Comparison of ENCODE assay signal across 8 cellular contexts in the genomic region with DNA sequence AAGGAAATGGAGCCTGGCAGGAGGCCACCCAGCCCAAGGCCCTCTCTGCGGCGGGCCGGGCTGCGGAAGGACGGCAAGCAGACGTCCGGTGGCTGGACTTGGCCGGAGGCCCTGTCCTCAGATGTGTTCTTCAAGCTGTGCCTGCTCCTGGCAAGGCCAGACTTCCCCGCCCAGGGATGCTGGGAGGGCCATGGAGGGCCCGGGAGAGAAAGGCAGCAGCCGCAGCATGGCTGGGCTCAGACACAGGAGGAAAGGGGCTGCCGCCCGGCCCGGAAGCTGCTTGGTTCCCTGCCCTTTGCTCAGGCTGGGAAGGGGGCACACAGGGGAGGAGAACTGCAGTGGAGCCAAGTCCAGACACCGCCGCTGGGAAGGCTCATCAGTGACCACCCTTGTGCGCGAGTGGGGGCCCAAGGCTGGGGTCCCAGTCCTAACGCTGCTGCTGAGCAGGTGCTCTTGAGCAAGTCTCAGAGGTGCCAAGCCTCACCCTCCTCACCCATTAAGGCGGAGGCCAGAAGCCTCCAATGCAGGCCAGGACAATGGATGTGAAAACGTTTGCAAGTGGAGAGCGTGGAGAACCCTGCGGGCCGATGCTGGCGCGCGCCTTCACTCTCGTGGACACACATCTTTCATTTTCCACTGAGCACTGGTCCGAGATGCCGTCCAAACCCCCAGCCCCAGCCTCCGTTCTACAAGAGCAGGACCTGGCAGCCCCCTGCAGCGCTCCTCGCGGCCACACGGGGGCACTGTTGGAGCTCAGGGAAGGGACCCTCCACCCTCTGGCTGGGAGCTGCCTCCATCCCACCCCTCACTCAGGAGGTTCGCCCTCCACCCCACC. TPM values are rescaled to one million over a fixed set of nuclear protein-coding genes. Genes with fewer than 3 reads are reported as not detected.
DNase-seq lines count a peak whose midpoint lies in the region; ATAC-seq, FAIRE-seq and TF ChIP-seq lines count a peak whose summit lies in the region.

No MANE protein-coding gene starts in this region.

- peak overlapping the region; percentile 76 for H3K27ac ChIP-seq in VCaP

- H3K4me3 ChIP-seq in Jurkat, Clone E6-1 (ENCODE audit: low read length): no peak overlapping the region
- no peak overlapping the region for H3K4me3 ChIP-seq in bronchial epithelial cell (ENCODE audit: low read depth, low read length)

- H3K9me3 Mint-ChIP-seq in Calu3 (ENCODE audit: low read depth, unreplicated experiment): no peaks in the 10 kb centered on the region

- H3K27me3 ChIP-seq in bronchial epithelial cell (ENCODE audit: control insufficient read depth, insufficient read depth, low read length): peaks cover 17% of the 10 kb centered on the region

- H3K36me3 Mint-ChIP-seq in Calu3 (ENCODE audit: insufficient read depth, unreplicated experiment): no peaks in the 10 kb centered on the region

- H3K36me3 ChIP-seq in bronchial epithelial cell (ENCODE audit: control insufficient read depth, insufficient read depth, low read length): no peaks in the 10 kb centered on the region

- CTCF ChIA-PET in Calu3 (lab: Charles Lee): interaction anchor here (0.6 to 1.2 kb wide), 18 partner anchors 9 to 236 kb away, joined by 3 to 8 read pairs (median 3); partner anchors contain the start of genes MAB21L4 and PASK

- peaks cover 72% of the 10 kb centered on the region for H3K27me3 Mint-ChIP-seq in Calu3 (ENCODE audit: unreplicated experiment)

- H3K27ac Mint-ChIP-seq in Calu3 (ENCODE audit: unreplicated experiment): no peak overlapping the region

- ATAC-seq in GM18907 (IDR thresholded peaks at IDR 0.05; ENCODE audit: unreplicated experiment): no peak

- peak; percentile 40 for FAIRE-seq in bronchial epithelial cell (lab: Jason Lieb, UNC)

- intact Hi-C loops in Calu3 (cut with micrococcal nuclease; ENCODE audit: unreplicated experiment): loop anchor here (5.0 to 10.0 kb wide), 2 partner anchors 52 to 81 kb away; partner anchors contain the start of gene SNED1

- H3K4me3 Mint-ChIP-seq in Calu3 (ENCODE audit: low read depth, unreplicated experiment): no peak overlapping the region

- no TSS peak for BruUV-seq in Calu3 (replicated peaks; lab: Mats Ljungman, UMichigan)

- TF ChIP-seq CTCF in Calu3 (IDR thresholded peaks at IDR 0.05; ENCODE audit: unreplicated experiment) (peak; percentile 98), VCaP (conservative IDR thresholded peaks at IDR 0.05) (peak; percentile 91), bronchial epithelial cell (IDR thresholded peaks at IDR 0.05; ENCODE audit: insufficient read depth, low read length, severe bottlenecking) (peak; percentile 91)

- peak; percentile 72 for DNase-seq in Calu3
- DNase-seq in Jurkat, Clone E6-1 (ENCODE audit: low read depth, low spot score): peak; percentile 4
- no peak for DNase-seq in bronchial epithelial cell (ENCODE audit: low read depth)
- DNase-seq in kidney tubule cell (ENCODE audit: low spot score): peak; percentile 22
- DNase-seq in stimulated activated CD4-positive, alpha-beta T cell treated with anti-CD3 and anti-CD28 coated beads, Interleukin-4, amount 100 ng/mL, for 48 hours (ENCODE audit: low read depth in 2 of 2): peak; percentile 46 to 74
- DNase-seq in occipital lobe (lab: John Stamatoyannopoulos, UW): no peak

- peaks cover 10% of the 10 kb centered on the region for H3K4me1 Mint-ChIP-seq in Calu3 (ENCODE audit: low read depth, unreplicated experiment)

RNA-seq across cellular contexts. Expression of gene CROCC2, which starts 7.9 kb away (rescaled TPM):
- total RNA-seq in Calu3 (2022): not detected in 2 replicates
- polyA plus RNA-seq in Jurkat, Clone E6-1 (2012; ENCODE audit: insufficient read depth, insufficient read length): not detected
- 0.26 TPM in 1 of 2 replicates, not detected in the other for total RNA-seq in bronchial epithelial cell
- under 0.01 TPM for total RNA-seq in occipital lobe

RNA-seq across cellular contexts. Expression of gene MAB21L4, which starts 18.1 kb away (rescaled TPM):
- total RNA-seq in Calu3 (2022): 2.8 and 3.0 TPM in 2 replicates
- polyA plus RNA-seq in Jurkat, Clone E6-1 (2012; ENCODE audit: insufficient read depth, insufficient read length): not detected
- total RNA-seq in bronchial epithelial cell: 0.53 and 5.1 TPM in 2 replicates
- total RNA-seq in occipital lobe: not detected

RNA-seq across cellular contexts. Expression of gene AGXT, which starts 45.4 kb away (rescaled TPM):
- total RNA-seq in Calu3 (2022): not detected in 2 replicates
- polyA plus RNA-seq in Jurkat, Clone E6-1 (2012; ENCODE audit: insufficient read depth, insufficient read length): not detected
- total RNA-seq in bronchial epithelial cell: not detected in 2 replicates
- not detected for total RNA-seq in occipital lobe

Comparison
In these comparisons a context has a peak if more than half of its experiments do, and no peak if none do; other contexts are left out.
1. DNase-seq: peak in Calu3 (single experiment), Jurkat, Clone E6-1 (single experiment), kidney tubule cell (single experiment) and stimulated activated CD4-positive, alpha-beta T cell treated with anti-CD3 and anti-CD28 coated beads, Interleukin-4, amount 100 ng/mL, for 48 hours (2 of 2); none in bronchial epithelial cell (single experiment) and occipital lobe (single experiment).
2. Peak in every context shown above with its lines, with median percentiles within 50 percentile points of each other: CTCF ChIP-seq.